ENCODE assay signal across 8 cellular contexts in the genomic region with DNA sequence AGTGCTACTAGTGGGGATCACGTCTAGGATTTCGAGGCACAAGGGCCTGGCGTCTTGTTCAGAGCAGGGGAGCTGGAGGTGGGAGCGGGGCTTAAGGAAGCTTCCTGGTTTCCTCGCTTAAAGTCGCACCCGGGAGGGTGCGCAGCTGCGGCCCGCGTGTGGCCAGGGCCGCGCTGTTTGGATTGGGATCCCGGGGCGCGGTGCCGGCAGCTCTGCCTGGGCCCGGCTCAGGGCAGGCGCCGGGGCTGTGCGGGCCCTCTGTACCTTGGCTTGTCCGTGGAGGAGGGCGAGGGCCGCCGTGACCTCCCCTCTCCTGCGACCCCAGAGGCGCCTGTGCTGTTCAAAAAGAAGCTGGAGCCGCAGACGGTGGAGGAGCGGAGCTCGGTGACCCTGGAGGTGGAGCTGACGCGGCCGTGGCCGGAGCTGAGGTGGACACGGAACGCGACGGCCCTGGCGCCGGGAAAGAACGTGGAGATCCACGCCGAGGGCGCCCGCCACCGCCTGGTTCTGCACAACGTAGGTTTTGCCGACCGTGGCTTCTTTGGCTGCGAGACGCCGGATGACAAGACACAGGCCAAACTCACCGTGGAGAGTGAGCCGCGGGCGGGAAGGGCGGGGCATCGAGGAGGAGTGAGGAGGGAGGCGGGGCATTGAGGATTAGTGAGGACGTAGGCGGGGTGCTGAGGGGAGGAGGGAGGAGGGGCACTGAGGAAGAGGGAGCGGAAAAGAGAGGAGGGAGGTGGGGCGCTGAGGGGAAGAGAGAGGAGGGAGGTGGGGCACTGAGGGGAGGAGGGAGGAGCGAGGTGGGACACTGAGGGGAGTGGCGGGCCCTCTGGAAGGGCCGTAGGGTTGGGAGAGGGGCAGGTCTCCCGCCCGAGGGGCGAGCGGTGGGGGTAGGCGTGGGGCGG.
A peak's percentile ranks its signal among the peaks of the same experiment; 100 is the strongest.
DNase-seq lines count a peak whose midpoint lies in the region; ATAC-seq and TF ChIP-seq lines count a peak whose summit lies in the region.

No MANE protein-coding gene starts in this region.

- H3K36me3 ChIP-seq in kidney epithelial cell (ENCODE audit: control insufficient read depth, insufficient read depth, low read length): no peaks in the 10 kb centered on the region

- TF ChIP-seq CTCF in CD14-positive monocyte (IDR thresholded peaks at IDR 0.05) (no peak), chondrocyte (IDR thresholded peaks at IDR 0.05) (no peak), kidney epithelial cell (IDR thresholded peaks at IDR 0.05; ENCODE audit: insufficient read depth, low read length, poor library complexity, severe bottlenecking) (no peak)

- H3K27me3 ChIP-seq in kidney epithelial cell (ENCODE audit: control insufficient read depth, insufficient read depth, low read length): peaks cover 2% of the 10 kb centered on the region

- peak overlapping the region in 2 of 7 donors; percentile 54 to 80 for H3K27ac Mint-ChIP-seq in CD14-positive monocyte
- no peak overlapping the region for H3K27ac Mint-ChIP-seq in chondrocyte (ENCODE audit: unreplicated experiment)

- ATAC-seq in GM21576 (IDR thresholded peaks at IDR 0.05; ENCODE audit: unreplicated experiment): peak; percentile 71

- peaks cover 6 to 16% (median 12%) of the 10 kb centered on the region in 3 donors for H3K27me3 Mint-ChIP-seq in CD14-positive monocyte (ENCODE audit: low read depth in 3 of 3)
- no peaks in the 10 kb centered on the region for H3K27me3 Mint-ChIP-seq in chondrocyte (ENCODE audit: low read depth)

- H3K4me3 ChIP-seq in kidney epithelial cell (ENCODE audit: low read depth, low read length): peak overlapping the region; percentile 36

- H3K36me3 Mint-ChIP-seq in CD14-positive monocyte (peaks cover 0 to 5% of the 10 kb centered on the region in 2 donors), chondrocyte (ENCODE audit: low read depth) (peaks cover 2% of the 10 kb centered on the region)

- intact Hi-C loops in CD14-positive monocyte (cut with micrococcal nuclease): no loop called here

- peaks cover 14% of the 10 kb centered on the region for H3K4me1 Mint-ChIP-seq in CD14-positive monocyte
- H3K4me1 Mint-ChIP-seq in chondrocyte (ENCODE audit: low read depth): peaks cover 8% of the 10 kb centered on the region

- peak; percentile 81 for DNase-seq in CD14-positive monocyte (ENCODE audit: low spot score)
- DNase-seq in NCI-H1092 treated with DMSO at 0.1 percent for 48 hours (lab: John Stamatoyannopoulos, UW): peak; percentile 62
- DNase-seq in activated CD4-positive, alpha-beta T cell treated with anti-CD3 and anti-CD28 coated beads for 48 hours: peak; percentile 92
- no peak for DNase-seq in chondrocyte (ENCODE audit: low spot score)
- DNase-seq in kidney epithelial cell (ENCODE audit: low read depth): peak; percentile 43
- peak; percentile 80 to 92 for DNase-seq in stimulated activated CD4-positive, alpha-beta T cell treated with anti-CD3 and anti-CD28 coated beads, Interleukin-12 subunit alpha, Interleukin-12 subunit beta, amount 100 ng/mL, for 24 hours (ENCODE audit: low read depth in 2 of 2)
- DNase-seq in NCI-H187 (lab: John Stamatoyannopoulos, UW): no peak

- peaks cover 0 to 7% (median 0%) of the 10 kb centered on the region in 7 donors for H3K9me3 Mint-ChIP-seq in CD14-positive monocyte
- H3K9me3 Mint-ChIP-seq in chondrocyte (ENCODE audit: low read depth): no peaks in the 10 kb centered on the region

- peak overlapping the region; percentile 83 to 91 for H3K4me3 Mint-ChIP-seq in CD14-positive monocyte
- H3K4me3 Mint-ChIP-seq in chondrocyte (ENCODE audit: unreplicated experiment): peak overlapping the region; percentile 72

Comparison
In these comparisons a context has a peak if more than half of its experiments do, and no peak if none do; other contexts are left out.
1. DNase-seq: peak in CD14-positive monocyte (single experiment), NCI-H1092 treated with DMSO at 0.1 percent for 48 hours (single experiment), activated CD4-positive, alpha-beta T cell treated with anti-CD3 and anti-CD28 coated beads for 48 hours (single experiment), kidney epithelial cell (single experiment) and stimulated activated CD4-positive, alpha-beta T cell treated with anti-CD3 and anti-CD28 coated beads, Interleukin-12 subunit alpha, Interleukin-12 subunit beta, amount 100 ng/mL, for 24 hours (2 of 2); none in chondrocyte (single experiment) and NCI-H187 (0 of 2).